In genomic region chr11:2698386-2699184, GRCh38 we compare ENCODE assay signal across 8 cellular contexts. TPM values are rescaled to one million over a fixed set of nuclear protein-coding genes. Genes with fewer than 3 reads are reported as not detected.
DNase-seq lines count a peak whose midpoint lies in the region; ATAC-seq and TF ChIP-seq lines count a peak whose summit lies in the region.

No MANE protein-coding gene starts in this region.

- no peaks in the 10 kb centered on the region for H3K9me3 Mint-ChIP-seq in CD4-positive, alpha-beta T cell
- H3K9me3 Mint-ChIP-seq in endothelial cell (ENCODE audit: unreplicated experiment) (no peaks in the 10 kb centered on the region), neural crest cell (no peaks in the 10 kb centered on the region)

- POLR2A ChIA-PET in CD4-positive, alpha-beta T cell (lab: Charles Lee): no interaction called here

- intact Hi-C loops in CD4-positive, alpha-beta T cell (cut with DNase I, micrococcal nuclease): loop anchor here in 1 of 2 experiments (5.0 kb wide), 1 partner anchor 194 kb away; no protein-coding TSS in a partner anchor

- peaks cover 7% of the 10 kb centered on the region for H3K4me1 Mint-ChIP-seq in CD4-positive, alpha-beta T cell (ENCODE audit: low read depth)
- peaks cover 23% of the 10 kb centered on the region for H3K4me1 Mint-ChIP-seq in endothelial cell (ENCODE audit: unreplicated experiment)
- H3K4me1 Mint-ChIP-seq in neural crest cell: peaks cover 66% of the 10 kb centered on the region

- H3K4me1 ChIP-seq in NT2/D1 (ENCODE audit: insufficient read depth, insufficient read length): peaks cover 32% of the 10 kb centered on the region

- no peak for ATAC-seq in CD4-positive, alpha-beta T cell (ENCODE audit: poor library complexity)
- ATAC-seq in left lobe of liver (no peak), GM18520 (IDR thresholded peaks at IDR 0.05; ENCODE audit: unreplicated experiment) (no peak)

- peak overlapping the region; percentile 79 for H3K9ac ChIP-seq in NT2/D1 (ENCODE audit: insufficient read length, low read depth)

- H3K27ac ChIP-seq in CD4-positive, alpha-beta T cell (ENCODE audit: low read depth, low read length): no peak overlapping the region

- CTCF ChIA-PET in CD4-positive, alpha-beta T cell (lab: Charles Lee): no interaction called here

- peaks cover 3% of the 10 kb centered on the region for H3K36me3 ChIP-seq in NT2/D1 (ENCODE audit: insufficient read depth, insufficient read length, low read length)

- H3K4me3 ChIP-seq in NT2/D1 (ENCODE audit: insufficient read length, low read depth): peak overlapping the region; percentile 67

- DNase-seq in CD4-positive, alpha-beta T cell: peak in 1 of 10 experiments; percentile 29
- DNase-seq in NT2/D1 (ENCODE audit: low read depth, low spot score): no peak
- DNase-seq in endothelial cell (ENCODE audit: low spot score): no peak
- DNase-seq in neural crest cell (ENCODE audit: low read depth, low spot score): no peak
- DNase-seq in left lobe of liver (ENCODE audit: low spot score): no peak
- no peak for DNase-seq in NK-92 treated with Interleukin-12 subunit alpha and Interleukin-12 subunit beta, amount 100 ng/mL, for 24 hours (lab: John Stamatoyannopoulos, UW)
- DNase-seq in NCI-H2171 treated with DMSO at 0.1 percent for 48 hours (lab: John Stamatoyannopoulos, UW): no peak

- H3K36me3 Mint-ChIP-seq in CD4-positive, alpha-beta T cell (ENCODE audit: low read depth): peaks cover 28% of the 10 kb centered on the region
- H3K36me3 Mint-ChIP-seq in endothelial cell (ENCODE audit: low read depth, unreplicated experiment) (peaks cover 15% of the 10 kb centered on the region), neural crest cell (ENCODE audit: low read depth) (no peaks in the 10 kb centered on the region)

- H3K4me3 Mint-ChIP-seq in CD4-positive, alpha-beta T cell: peak overlapping the region; percentile 74
- H3K4me3 Mint-ChIP-seq in endothelial cell (ENCODE audit: unreplicated experiment) (peak overlapping the region; percentile 93), neural crest cell (peak overlapping the region; percentile 88)

- H3K9me3 ChIP-seq in CD4-positive, alpha-beta T cell (ENCODE audit: control insufficient read depth, low read length): no peaks in the 10 kb centered on the region
- peaks cover 16% of the 10 kb centered on the region; the same call in 1 of the 2 replicates for H3K9me3 ChIP-seq in NT2/D1 (ENCODE audit: insufficient read depth, low read length)

- H3K27ac Mint-ChIP-seq in CD4-positive, alpha-beta T cell: no peak overlapping the region
- H3K27ac Mint-ChIP-seq in endothelial cell (ENCODE audit: unreplicated experiment) (peak overlapping the region; percentile 82), neural crest cell (ENCODE audit: unreplicated experiment) (peak overlapping the region; percentile 28)

- H3K27me3 ChIP-seq in CD4-positive, alpha-beta T cell (ENCODE audit: control insufficient read depth, insufficient read depth, low read length): no peaks in the 10 kb centered on the region
- peaks cover 51% of the 10 kb centered on the region for H3K27me3 ChIP-seq in NT2/D1 (ENCODE audit: insufficient read depth, insufficient read length)

- no peaks in the 10 kb centered on the region for H3K27me3 Mint-ChIP-seq in CD4-positive, alpha-beta T cell
- peaks cover 17% of the 10 kb centered on the region for H3K27me3 Mint-ChIP-seq in endothelial cell (ENCODE audit: unreplicated experiment)
- H3K27me3 Mint-ChIP-seq in neural crest cell (ENCODE audit: low read depth): peaks cover 6% of the 10 kb centered on the region

- no peak for TF ChIP-seq CTCF in CD4-positive, alpha-beta T cell (IDR thresholded peaks at IDR 0.05)
- TF ChIP-seq CTCF in endothelial cell (IDR thresholded peaks at IDR 0.05; ENCODE audit: unreplicated experiment): no peak
- no peak for TF ChIP-seq CTCF in neural crest cell (conservative IDR thresholded peaks at IDR 0.05)

RNA-seq across cellular contexts. Expression of gene KCNQ1OT1, which starts 1.2 kb away (rescaled TPM):
- total RNA-seq in CD4-positive, alpha-beta T cell: under 1 TPM; 0.17 to 0.22 TPM
- total RNA-seq in endothelial cell (ENCODE audit: unreplicated experiment) (1.2 TPM), neural crest cell (2.3 TPM in 2 replicates), left lobe of liver (1.2 TPM)
